12 cellular contexts compared by ENCODE assay signal in genomic region chr4:42078184-42078801, GRCh38.
DNase-seq lines count a peak whose midpoint lies in the region; ATAC-seq and TF ChIP-seq lines count a peak whose summit lies in the region.
"Had no signal": no experiment of that assay in that cellular context is flagged by ENCODE, and none has a peak within 500 bp of the region (broad histone marks: within the 10 kb centered on the region; RNA-seq: fewer than 3 reads in every experiment).

No MANE protein-coding gene starts in this region.

- no peaks in the 10 kb centered on the region for H3K9me3 Mint-ChIP-seq in activated CD8-positive, alpha-beta memory T cell treated with anti-CD3 and anti-CD28 coated beads, Interleukin-2, amount 10 ng/mL, durations not matched to agents 7 days and 5 days (ENCODE audit: low read depth)

- TF ChIP-seq CTCF in GM13976 (IDR thresholded peaks at IDR 0.05; ENCODE audit: borderline replicate concordance, control extremely low read depth, extremely low read depth, insufficient read depth, missing control alignments) = no peak

- ATAC-seq in GM19395 (IDR thresholded peaks at IDR 0.05; ENCODE audit: unreplicated experiment) = peak; percentile 95
- peak; percentile 83 for ATAC-seq in HG02678 (IDR thresholded peaks at IDR 0.05; ENCODE audit: unreplicated experiment)
- ATAC-seq in HG03354 (IDR thresholded peaks at IDR 0.05; ENCODE audit: poor library complexity, severe bottlenecking, unreplicated experiment) = peak; percentile 88
- no peak for ATAC-seq in activated CD8-positive, alpha-beta memory T cell treated with anti-CD3 and anti-CD28 coated beads, Interleukin-2, amount 10 ng/mL, durations not matched to agents 7 days and 5 days

- H3K36me3 Mint-ChIP-seq in activated CD8-positive, alpha-beta memory T cell treated with anti-CD3 and anti-CD28 coated beads, Interleukin-2, amount 10 ng/mL, durations not matched to agents 7 days and 5 days = peaks cover 15% of the 10 kb centered on the region

- no peaks in the 10 kb centered on the region for H3K27me3 Mint-ChIP-seq in activated CD8-positive, alpha-beta memory T cell treated with anti-CD3 and anti-CD28 coated beads, Interleukin-2, amount 10 ng/mL, durations not matched to agents 7 days and 5 days

- no peak overlapping the region for H3K27ac Mint-ChIP-seq in activated CD8-positive, alpha-beta memory T cell treated with anti-CD3 and anti-CD28 coated beads, Interleukin-2, amount 10 ng/mL, durations not matched to agents 7 days and 5 days

- CTCF ChIA-PET in activated CD8-positive, alpha-beta memory T cell treated with anti-CD3 and anti-CD28 coated beads, Interleukin-2, amount 10 ng/mL, durations not matched to agents 7 days and 5 days (lab: Charles Lee) = no interaction called here

- H3K4me1 Mint-ChIP-seq in activated CD8-positive, alpha-beta memory T cell treated with anti-CD3 and anti-CD28 coated beads, Interleukin-2, amount 10 ng/mL, durations not matched to agents 7 days and 5 days = no peaks in the 10 kb centered on the region

- no peak overlapping the region for H3K4me3 Mint-ChIP-seq in activated CD8-positive, alpha-beta memory T cell treated with anti-CD3 and anti-CD28 coated beads, Interleukin-2, amount 10 ng/mL, durations not matched to agents 7 days and 5 days

- in situ Hi-C loops in GM13976 (cut with MboI; ENCODE audit: low sequenced_read_pairs, unreplicated experiment) = no loop called here

- DNase-seq in GM13976 (ENCODE audit: low spot score) (peak; percentile 64), NCI-H2107 treated with DMSO at 0.1 percent for 48 hours (lab: John Stamatoyannopoulos, UW; ENCODE audit: unreplicated experiment) (no peak), RKO (ENCODE audit: low spot score) (no peak)
- no peak for DNase-seq in activated CD4-positive, alpha-beta T cell treated with anti-CD3 and anti-CD28 coated beads, Interleukin-2, amount 50 U/mL, for 1 hour
- DNase-seq in activated CD8-positive, alpha-beta memory T cell treated with anti-CD3 and anti-CD28 coated beads, Interleukin-2, amount 10 ng/mL, durations not matched to agents 7 days and 5 days = no peak
- DNase-seq: activated naive CD4-positive, alpha-beta T cell treated with Interleukin-2 at 50 U/mL for 16 hours; central memory CD4-positive, alpha-beta T cell; NCI-H69; testis had no signal
